Comparison of ENCODE assay signal across 19 cellular contexts in the genomic region with DNA sequence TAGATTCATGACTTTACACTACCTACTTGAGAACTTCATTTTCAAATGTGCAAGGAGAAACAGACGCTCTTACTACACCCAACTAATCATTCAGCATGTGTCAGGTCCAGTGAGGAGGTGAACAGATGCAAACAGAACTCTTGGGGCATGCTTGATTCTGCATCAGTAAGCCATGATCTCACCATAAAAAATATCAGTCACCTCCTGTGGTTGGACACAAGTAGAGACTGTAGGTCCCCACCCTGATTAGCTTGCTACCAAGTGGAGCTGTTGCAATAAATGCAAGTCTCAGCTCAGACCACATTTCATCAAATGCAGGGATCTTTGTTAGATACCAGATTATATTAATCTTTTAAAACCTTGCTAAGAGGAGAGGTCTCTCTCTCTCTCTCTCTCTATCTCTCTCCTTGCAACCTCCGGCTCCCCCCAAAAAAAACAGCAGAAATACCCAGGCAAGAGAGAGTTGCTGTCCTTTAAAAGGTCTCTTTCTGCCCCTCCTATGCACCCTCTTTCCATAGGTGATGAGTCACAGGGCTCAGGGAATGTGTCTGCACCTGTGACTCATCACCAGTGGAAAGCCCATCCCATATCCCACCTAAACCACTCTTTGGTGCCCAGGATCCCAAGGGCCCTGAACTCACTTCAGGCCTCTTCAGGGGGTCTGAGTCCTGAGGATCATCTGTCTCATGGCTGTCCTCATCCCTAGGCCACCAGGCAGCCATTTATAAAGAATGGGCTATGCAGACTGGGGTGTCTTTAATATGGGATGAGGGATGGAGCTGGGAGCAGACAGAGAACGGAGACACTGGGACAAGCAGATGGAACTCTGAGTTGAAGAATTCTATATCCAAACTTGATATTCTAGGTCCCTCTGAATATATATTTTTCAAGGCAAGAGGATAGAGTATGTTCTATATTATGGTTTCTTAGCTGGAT.
A peak's percentile ranks its signal among the peaks of the same experiment; 100 is the strongest.
DNase-seq lines count a peak whose midpoint lies in the region; ATAC-seq and TF ChIP-seq lines count a peak whose summit lies in the region.
"Had no signal": no experiment of that assay in that cellular context is flagged by ENCODE, and none has a peak within 500 bp of the region (broad histone marks: within the 10 kb centered on the region; RNA-seq: fewer than 3 reads in every experiment).

No MANE protein-coding gene starts in this region.

- no peak overlapping the region for H3K4me3 Mint-ChIP-seq in MCF 10A (ENCODE audit: unreplicated experiment)
- H3K4me3 Mint-ChIP-seq: CD4-positive, alpha-beta memory T cell; HFFc6; neural progenitor cell had no signal

- H3K9me3 ChIP-seq in breast epithelium = no peaks in the 10 kb centered on the region
- peaks cover 2% of the 10 kb centered on the region; the same call in 1 of the 2 replicates for H3K9me3 ChIP-seq in Karpas-422 (ENCODE audit: low read length)
- H3K9me3 ChIP-seq: right atrium auricular region, thoracic aorta had no signal

- H3K79me2 ChIP-seq in Karpas-422 (ENCODE audit: low read length) = no peaks in the 10 kb centered on the region

- H4K20me1 ChIP-seq in Karpas-422 (ENCODE audit: insufficient read depth, low read depth, low read length) = no peaks in the 10 kb centered on the region

- no TSS peak for BruUV-seq in MCF 10A (replicated peaks; lab: Mats Ljungman, UMichigan)

- CTCF ChIA-PET in MCF 10A (lab: Yijun Ruan, JAX) = no interaction called here

- no peaks in the 10 kb centered on the region for H3K36me3 ChIP-seq in breast epithelium
- H3K36me3 ChIP-seq in kidney epithelial cell (ENCODE audit: control insufficient read depth, insufficient read depth, low read length) = no peaks in the 10 kb centered on the region
- no peaks in the 10 kb centered on the region for H3K36me3 ChIP-seq in Karpas-422 (ENCODE audit: insufficient read depth, low read length)
- H3K36me3 ChIP-seq: neural progenitor cell, right atrium auricular region, thoracic aorta had no signal

- DNase-seq in MCF 10A (ENCODE audit: unreplicated experiment) = peak; percentile 72
- DNase-seq in breast epithelium (ENCODE audit: low spot score in 2 of 2) = no peak
- peak; percentile 50 for DNase-seq in kidney epithelial cell (ENCODE audit: low read depth)
- DNase-seq in Karpas-422 = no peak
- no peak for DNase-seq in CD1c-positive myeloid dendritic cell (ENCODE audit: extremely low spot score)
- DNase-seq in activated CD4-positive, alpha-beta T cell treated with anti-CD3 and anti-CD28 coated beads, Interleukin-2, amount 50 U/mL, for 48 hours = no peak
- DNase-seq: activated CD4-positive, alpha-beta T cell treated with anti-CD3 and anti-CD28 coated beads for 4 hours; CD4-positive, alpha-beta memory T cell; GF-D8; HFFc6; NCI-H1105; stimulated activated CD4-positive, alpha-beta T cell treated with anti-CD3 and anti-CD28 coated beads, Interleukin-4, amount 100 ng/mL, for 1 hour; stimulated activated CD8-positive, alpha-beta memory T cell treated with anti-CD3 and anti-CD28 coated beads, Interleukin-4, amount 100 ng/mL, for 48 hours had no signal

- no peaks in the 10 kb centered on the region for H3K27me3 Mint-ChIP-seq in MCF 10A (ENCODE audit: insufficient read depth, unreplicated experiment)

- peak overlapping the region; percentile 67 for H3K27ac Mint-ChIP-seq in MCF 10A (ENCODE audit: low read depth, unreplicated experiment)
- H3K27ac Mint-ChIP-seq: activated naive CD4-positive, alpha-beta T cell treated with anti-CD3 and anti-CD28 coated beads, Interleukin-2, amount 50 U/mL, for 72 hours; CD4-positive, alpha-beta memory T cell; HFFc6; neural progenitor cell had no signal

- no peak overlapping the region for H3K9ac ChIP-seq in Karpas-422 (ENCODE audit: low read length)
- H3K9ac ChIP-seq: neural progenitor cell had no signal

- H3K9me3 Mint-ChIP-seq in MCF 10A (ENCODE audit: unreplicated experiment) = no peaks in the 10 kb centered on the region
- H3K9me3 Mint-ChIP-seq: HFFc6 had no signal

- H3K27ac ChIP-seq in breast epithelium (no peak overlapping the region), VCaP (peak overlapping the region; percentile 69), Karpas-422 (ENCODE audit: low read length) (no peak overlapping the region)
- H3K27ac ChIP-seq: neural progenitor cell, right atrium auricular region, thoracic aorta had no signal

- no peaks in the 10 kb centered on the region for H3K9me2 ChIP-seq in Karpas-422 (replicated peaks; ENCODE audit: insufficient read depth, low read length)

- POLR2A ChIA-PET in MCF 10A (lab: Yijun Ruan, JAX) = interaction anchor here (1.2 kb wide), 1 partner anchor 12 kb away, joined by 4 read pairs; no protein-coding TSS in a partner anchor

- TF ChIP-seq POLR2A in breast epithelium (IDR thresholded peaks at IDR 0.05) = no peak

- H2AFZ ChIP-seq in Karpas-422 (ENCODE audit: low read length) = no peak overlapping the region; the same call in 1 of the 2 replicates
- H2AFZ ChIP-seq: neural progenitor cell had no signal

- no peaks in the 10 kb centered on the region for H3K4me1 ChIP-seq in breast epithelium
- H3K4me1 ChIP-seq in Karpas-422 (ENCODE audit: low read length) = no peaks in the 10 kb centered on the region
- H3K4me1 ChIP-seq: neural progenitor cell, right atrium auricular region had no signal

- no peak for TF ChIP-seq CTCF in MCF 10A (IDR thresholded peaks at IDR 0.05; ENCODE audit: unreplicated experiment)
- no peak for TF ChIP-seq CTCF in breast epithelium (IDR thresholded peaks at IDR 0.05)
- no peak for TF ChIP-seq CTCF in VCaP (conservative IDR thresholded peaks at IDR 0.05)
- no peak for TF ChIP-seq CTCF in kidney epithelial cell (IDR thresholded peaks at IDR 0.05; ENCODE audit: insufficient read depth, low read length, poor library complexity, severe bottlenecking)

- H3K4me1 Mint-ChIP-seq in MCF 10A (ENCODE audit: insufficient read depth, unreplicated experiment) = peaks cover 14% of the 10 kb centered on the region
- H3K4me1 Mint-ChIP-seq: CD4-positive, alpha-beta memory T cell had no signal

- H3K4me2 ChIP-seq in Karpas-422 (ENCODE audit: low read depth, low read length, poor library complexity, severe bottlenecking) = no peak overlapping the region
- H3K4me2 ChIP-seq: neural progenitor cell had no signal

- no peaks in the 10 kb centered on the region for H3K36me3 Mint-ChIP-seq in MCF 10A (ENCODE audit: insufficient read depth, unreplicated experiment)
- H3K36me3 Mint-ChIP-seq: CD4-positive, alpha-beta memory T cell; neural progenitor cell had no signal

- intact Hi-C loops in MCF 10A (cut with micrococcal nuclease) = no loop called here
- intact Hi-C loops in breast epithelium (cut with DNase I; ENCODE audit: low total_unique reads) = no loop called here

- no peak for ATAC-seq in HG03342 (IDR thresholded peaks at IDR 0.05; ENCODE audit: unreplicated experiment)
- ATAC-seq: activated naive CD4-positive, alpha-beta T cell treated with anti-CD3 and anti-CD28 coated beads, Interleukin-2, amount 50 U/mL, for 72 hours had no signal

- H3K27me3 ChIP-seq in breast epithelium (no peaks in the 10 kb centered on the region), kidney epithelial cell (ENCODE audit: control insufficient read depth, insufficient read depth, low read length) (no peaks in the 10 kb centered on the region), Karpas-422 (ENCODE audit: low read length) (no peaks in the 10 kb centered on the region)
- H3K27me3 ChIP-seq: neural progenitor cell, right atrium auricular region had no signal

- H3K4me3 ChIP-seq in breast epithelium (no peak overlapping the region), kidney epithelial cell (ENCODE audit: low read depth, low read length) (no peak overlapping the region), Karpas-422 (ENCODE audit: low read length) (no peak overlapping the region)
- H3K4me3 ChIP-seq: neural progenitor cell, right atrium auricular region, thoracic aorta had no signal

Comparison
In these comparisons a context has a peak if more than half of its experiments do, and no peak if none do; other contexts are left out.
1. DNase-seq: peak in MCF 10A (single experiment) and kidney epithelial cell (single experiment); none in breast epithelium (0 of 2), Karpas-422 (single experiment), CD1c-positive myeloid dendritic cell (single experiment) and activated CD4-positive, alpha-beta T cell treated with anti-CD3 and anti-CD28 coated beads, Interleukin-2, amount 50 U/mL, for 48 hours (0 of 2).